In genomic region chr18:49520661-49521145, GRCh38 we compare ENCODE assay signal across 1 cellular context.
TF ChIP-seq lines count a peak whose summit lies in the region.

No MANE protein-coding gene starts in this region.

TF ChIP-seq in HEK293, 187 proteins besides CTCF, POLR2A, EP300 and RAD21 (continued from another document):
- TF ChIP-seq, protein P1, sequence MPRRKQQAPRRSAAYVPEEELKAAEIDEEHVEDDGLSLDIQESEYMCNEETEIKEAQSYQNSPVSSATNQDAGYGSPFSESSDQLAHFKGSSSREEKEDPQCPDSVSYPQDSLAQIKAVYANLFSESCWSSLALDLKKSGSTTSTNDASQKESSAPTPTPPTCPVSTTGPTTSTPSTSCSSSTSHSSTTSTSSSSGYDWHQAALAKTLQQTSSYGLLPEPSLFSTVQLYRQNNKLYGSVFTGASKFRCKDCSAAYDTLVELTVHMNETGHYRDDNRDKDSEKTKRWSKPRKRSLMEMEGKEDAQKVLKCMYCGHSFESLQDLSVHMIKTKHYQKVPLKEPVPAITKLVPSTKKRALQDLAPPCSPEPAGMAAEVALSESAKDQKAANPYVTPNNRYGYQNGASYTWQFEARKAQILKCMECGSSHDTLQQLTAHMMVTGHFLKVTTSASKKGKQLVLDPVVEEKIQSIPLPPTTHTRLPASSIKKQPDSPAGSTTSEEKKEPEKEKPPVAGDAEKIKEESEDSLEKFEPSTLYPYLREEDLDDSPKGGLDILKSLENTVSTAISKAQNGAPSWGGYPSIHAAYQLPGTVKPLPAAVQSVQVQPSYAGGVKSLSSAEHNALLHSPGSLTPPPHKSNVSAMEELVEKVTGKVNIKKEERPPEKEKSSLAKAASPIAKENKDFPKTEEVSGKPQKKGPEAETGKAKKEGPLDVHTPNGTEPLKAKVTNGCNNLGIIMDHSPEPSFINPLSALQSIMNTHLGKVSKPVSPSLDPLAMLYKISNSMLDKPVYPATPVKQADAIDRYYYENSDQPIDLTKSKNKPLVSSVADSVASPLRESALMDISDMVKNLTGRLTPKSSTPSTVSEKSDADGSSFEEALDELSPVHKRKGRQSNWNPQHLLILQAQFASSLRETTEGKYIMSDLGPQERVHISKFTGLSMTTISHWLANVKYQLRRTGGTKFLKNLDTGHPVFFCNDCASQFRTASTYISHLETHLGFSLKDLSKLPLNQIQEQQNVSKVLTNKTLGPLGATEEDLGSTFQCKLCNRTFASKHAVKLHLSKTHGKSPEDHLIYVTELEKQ (tag by site-specific recombination; IDR thresholded peaks at IDR 0.05; ENCODE audit: borderline replicate concordance), result 0 out of 2 replicates have a peak, but pooled peaks have one; percentile 51
- peak; percentile 74 for TF ChIP-seq KLF1 (tag by site-specific recombination; IDR thresholded peaks at IDR 0.05)
- TF ChIP-seq ZNF174 (tag by site-specific recombination; IDR thresholded peaks at IDR 0.05), result no peak
- TF ChIP-seq KLF7 (tag by site-specific recombination; IDR thresholded peaks at IDR 0.05; ENCODE audit: borderline replicate concordance), result 0 out of 2 replicates have a peak, but pooled peaks have one; percentile 22
- TF ChIP-seq, protein P2, sequence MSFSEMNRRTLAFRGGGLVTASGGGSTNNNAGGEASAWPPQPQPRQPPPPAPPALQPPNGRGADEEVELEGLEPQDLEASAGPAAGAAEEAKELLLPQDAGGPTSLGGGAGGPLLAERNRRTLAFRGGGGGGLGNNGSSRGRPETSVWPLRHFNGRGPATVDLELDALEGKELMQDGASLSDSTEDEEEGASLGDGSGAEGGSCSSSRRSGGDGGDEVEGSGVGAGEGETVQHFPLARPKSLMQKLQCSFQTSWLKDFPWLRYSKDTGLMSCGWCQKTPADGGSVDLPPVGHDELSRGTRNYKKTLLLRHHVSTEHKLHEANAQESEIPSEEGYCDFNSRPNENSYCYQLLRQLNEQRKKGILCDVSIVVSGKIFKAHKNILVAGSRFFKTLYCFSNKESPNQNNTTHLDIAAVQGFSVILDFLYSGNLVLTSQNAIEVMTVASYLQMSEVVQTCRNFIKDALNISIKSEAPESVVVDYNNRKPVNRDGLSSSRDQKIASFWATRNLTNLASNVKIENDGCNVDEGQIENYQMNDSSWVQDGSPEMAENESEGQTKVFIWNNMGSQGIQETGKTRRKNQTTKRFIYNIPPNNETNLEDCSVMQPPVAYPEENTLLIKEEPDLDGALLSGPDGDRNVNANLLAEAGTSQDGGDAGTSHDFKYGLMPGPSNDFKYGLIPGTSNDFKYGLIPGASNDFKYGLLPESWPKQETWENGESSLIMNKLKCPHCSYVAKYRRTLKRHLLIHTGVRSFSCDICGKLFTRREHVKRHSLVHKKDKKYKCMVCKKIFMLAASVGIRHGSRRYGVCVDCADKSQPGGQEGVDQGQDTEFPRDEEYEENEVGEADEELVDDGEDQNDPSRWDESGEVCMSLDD (tag by site-specific recombination; IDR thresholded peaks at IDR 0.05), result no peak; the same call in 1 of the 2 replicates
- TF ChIP-seq EGR2 (tag by site-specific recombination; IDR thresholded peaks at IDR 0.05; ENCODE audit: low read depth), result peak; percentile 93
- TF ChIP-seq ZFP69B (tag by site-specific recombination; IDR thresholded peaks at IDR 0.05), result peak; percentile 25; the same call in 1 of the 2 replicates
- no peak for TF ChIP-seq ZNF473 (tag by site-specific recombination; IDR thresholded peaks at IDR 0.05)
- TF ChIP-seq, protein P3, sequence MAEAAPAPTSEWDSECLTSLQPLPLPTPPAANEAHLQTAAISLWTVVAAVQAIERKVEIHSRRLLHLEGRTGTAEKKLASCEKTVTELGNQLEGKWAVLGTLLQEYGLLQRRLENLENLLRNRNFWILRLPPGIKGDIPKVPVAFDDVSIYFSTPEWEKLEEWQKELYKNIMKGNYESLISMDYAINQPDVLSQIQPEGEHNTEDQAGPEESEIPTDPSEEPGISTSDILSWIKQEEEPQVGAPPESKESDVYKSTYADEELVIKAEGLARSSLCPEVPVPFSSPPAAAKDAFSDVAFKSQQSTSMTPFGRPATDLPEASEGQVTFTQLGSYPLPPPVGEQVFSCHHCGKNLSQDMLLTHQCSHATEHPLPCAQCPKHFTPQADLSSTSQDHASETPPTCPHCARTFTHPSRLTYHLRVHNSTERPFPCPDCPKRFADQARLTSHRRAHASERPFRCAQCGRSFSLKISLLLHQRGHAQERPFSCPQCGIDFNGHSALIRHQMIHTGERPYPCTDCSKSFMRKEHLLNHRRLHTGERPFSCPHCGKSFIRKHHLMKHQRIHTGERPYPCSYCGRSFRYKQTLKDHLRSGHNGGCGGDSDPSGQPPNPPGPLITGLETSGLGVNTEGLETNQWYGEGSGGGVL (tag by site-specific recombination; IDR thresholded peaks at IDR 0.05), result peak; percentile 76
- 0 out of 2 replicates have a peak, but pooled peaks have one; percentile 9 for TF ChIP-seq ZNF19 (tag by site-specific recombination; IDR thresholded peaks at IDR 0.05; ENCODE audit: low read depth)
- no peak for TF ChIP-seq ZNF114 (tag by site-specific recombination; IDR thresholded peaks at IDR 0.05)
- no peak for TF ChIP-seq ZNF514 (tag by site-specific recombination; IDR thresholded peaks at IDR 0.05)
- TF ChIP-seq, protein P4, sequence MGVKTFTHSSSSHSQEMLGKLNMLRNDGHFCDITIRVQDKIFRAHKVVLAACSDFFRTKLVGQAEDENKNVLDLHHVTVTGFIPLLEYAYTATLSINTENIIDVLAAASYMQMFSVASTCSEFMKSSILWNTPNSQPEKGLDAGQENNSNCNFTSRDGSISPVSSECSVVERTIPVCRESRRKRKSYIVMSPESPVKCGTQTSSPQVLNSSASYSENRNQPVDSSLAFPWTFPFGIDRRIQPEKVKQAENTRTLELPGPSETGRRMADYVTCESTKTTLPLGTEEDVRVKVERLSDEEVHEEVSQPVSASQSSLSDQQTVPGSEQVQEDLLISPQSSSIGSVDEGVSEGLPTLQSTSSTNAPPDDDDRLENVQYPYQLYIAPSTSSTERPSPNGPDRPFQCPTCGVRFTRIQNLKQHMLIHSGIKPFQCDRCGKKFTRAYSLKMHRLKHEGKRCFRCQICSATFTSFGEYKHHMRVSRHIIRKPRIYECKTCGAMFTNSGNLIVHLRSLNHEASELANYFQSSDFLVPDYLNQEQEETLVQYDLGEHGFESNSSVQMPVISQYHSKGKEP (tag by site-specific recombination; IDR thresholded peaks at IDR 0.05), result peak; percentile 60; the same call in 1 of the 2 replicates
- no peak for TF ChIP-seq ZBTB7A (tag by site-specific recombination; IDR thresholded peaks at IDR 0.05; ENCODE audit: low read depth)
- TF ChIP-seq ZNF843 (tag by site-specific recombination; IDR thresholded peaks at IDR 0.05), result peak; percentile 75
- peak; percentile 77 for TF ChIP-seq PRDM1 (tag by site-specific recombination; IDR thresholded peaks at IDR 0.05)
- peak; percentile 70 for TF ChIP-seq ZNF629 (tag by site-specific recombination; IDR thresholded peaks at IDR 0.05)
